In the genomic region with DNA sequence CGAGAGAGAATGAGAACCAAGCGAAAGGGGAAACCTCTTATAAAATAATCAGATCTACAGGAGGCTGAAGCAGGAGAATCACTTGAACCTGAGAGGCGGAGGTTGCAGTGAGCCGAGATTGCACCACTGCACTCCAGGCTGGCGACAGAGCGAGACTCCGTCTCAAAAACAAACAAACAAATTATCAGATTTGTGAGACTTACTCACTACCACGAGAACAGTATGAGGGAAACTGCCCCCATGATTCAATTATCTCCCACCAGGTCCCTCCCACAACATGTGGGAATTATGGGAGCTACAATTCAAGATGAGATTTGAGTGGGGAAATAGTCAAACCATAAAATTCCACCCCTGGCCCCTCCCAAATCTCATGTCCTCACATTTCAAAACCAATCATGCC, we compare ENCODE assay signal across 5 cellular contexts. TPM values are rescaled to one million over a fixed set of nuclear protein-coding genes. Genes with fewer than 3 reads are reported as not detected.
"Had no signal": no experiment of that assay in that cellular context is flagged by ENCODE, and none has a peak within 500 bp of the region (broad histone marks: within the 10 kb centered on the region; RNA-seq: fewer than 3 reads in every experiment).

No MANE protein-coding gene starts in this region.

RNA-seq across cellular contexts. Expression of a gene that starts 57.8 kb away (rescaled TPM):
- total RNA-seq: PC-3, RPMI7951, SJSA1, T-cell had no signal
- polyA plus RNA-seq: SK-N-SH had no signal
